ENCODE assay signal across 11 cellular contexts in the genomic region with DNA sequence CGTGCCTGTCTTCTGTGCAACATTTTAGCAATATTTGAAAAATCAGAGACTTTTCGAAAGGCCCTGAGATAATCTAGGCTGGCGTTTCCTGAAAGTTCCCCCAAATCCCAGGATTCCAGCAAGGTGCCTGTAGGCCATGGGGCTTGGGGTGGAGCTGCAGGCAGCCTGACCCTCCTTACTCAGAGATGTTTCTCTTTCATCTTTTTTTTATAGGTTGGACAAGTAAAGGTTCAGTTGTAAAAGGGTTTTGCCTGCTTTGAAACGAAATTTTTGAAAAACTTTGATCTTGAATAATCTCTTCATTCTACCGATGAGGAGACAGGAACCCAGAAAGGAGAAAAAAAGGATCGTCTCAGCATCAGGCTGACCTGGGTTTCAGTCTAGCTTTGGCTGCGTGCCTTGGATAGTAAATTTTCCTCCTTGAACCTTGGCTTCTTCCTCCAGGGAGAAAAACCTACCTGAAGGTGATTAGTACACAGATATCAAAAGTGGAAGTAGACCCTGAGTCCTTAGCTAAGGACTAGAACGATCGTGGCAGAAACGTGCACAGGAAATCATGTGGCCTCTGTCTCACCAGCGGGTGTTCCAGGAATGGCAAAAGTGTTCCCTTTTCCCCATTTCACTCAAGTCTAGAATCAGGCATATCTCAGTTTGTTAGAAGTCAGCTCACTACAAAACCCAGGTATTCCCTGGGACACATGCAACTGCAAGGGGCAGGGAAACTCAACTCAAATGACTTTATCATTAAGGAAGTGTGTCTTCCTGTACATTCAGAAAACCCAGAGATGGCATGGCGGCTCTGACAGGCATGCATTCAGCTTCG.
DNase-seq lines count a peak whose midpoint lies in the region; ATAC-seq and TF ChIP-seq lines count a peak whose summit lies in the region.
"Had no signal": no experiment of that assay in that cellular context is flagged by ENCODE, and none has a peak within 500 bp of the region (broad histone marks: within the 10 kb centered on the region; RNA-seq: fewer than 3 reads in every experiment).

No MANE protein-coding gene starts in this region.

- peaks cover 8% of the 10 kb centered on the region; the same call in 1 of the 2 replicates for H3K4me1 ChIP-seq in MM.1S (ENCODE audit: low read length)
- H3K4me1 ChIP-seq: HAP-1 had no signal

- no peaks in the 10 kb centered on the region for H3K36me3 ChIP-seq in MM.1S (replicated peaks; ENCODE audit: insufficient read depth, low read length)
- H3K36me3 ChIP-seq: HAP-1 had no signal

- no peaks in the 10 kb centered on the region for H3K36me3 Mint-ChIP-seq in CD4-positive, alpha-beta T cell (ENCODE audit: low read depth)
- H3K36me3 Mint-ChIP-seq in activated naive CD4-positive, alpha-beta T cell treated with anti-CD3 and anti-CD28 coated beads for 36 hours (ENCODE audit: low read depth) = no peaks in the 10 kb centered on the region
- no peaks in the 10 kb centered on the region for H3K36me3 Mint-ChIP-seq in natural killer cell treated with Interleukin-12 subunit alpha and Interleukin-12 subunit beta and Interleukin-15 and Interleukin-18, amount 100 ng/mL, for 72 hours
- no peaks in the 10 kb centered on the region for H3K36me3 Mint-ChIP-seq in HFFc6 (ENCODE audit: low read depth)

- H4K20me1 ChIP-seq in MM.1S (ENCODE audit: insufficient read depth, low read length) = no peaks in the 10 kb centered on the region

- peak overlapping the region; percentile 40 for H3K4me3 ChIP-seq in MM.1S (ENCODE audit: low read length)
- H3K4me3 ChIP-seq: HAP-1 had no signal

- H3K4me3 Mint-ChIP-seq in CD4-positive, alpha-beta T cell = peak overlapping the region; percentile 80
- peak overlapping the region; percentile 34 for H3K4me3 Mint-ChIP-seq in activated naive CD4-positive, alpha-beta T cell treated with anti-CD3 and anti-CD28 coated beads for 36 hours
- H3K4me3 Mint-ChIP-seq in natural killer cell treated with Interleukin-12 subunit alpha and Interleukin-12 subunit beta and Interleukin-15 and Interleukin-18, amount 100 ng/mL, for 72 hours = peak overlapping the region; percentile 54
- no peak overlapping the region for H3K4me3 Mint-ChIP-seq in HFFc6

- intact Hi-C loops in CD4-positive, alpha-beta T cell (cut with DNase I, micrococcal nuclease) = loop anchor here in 1 of 2 experiments (10.0 kb wide), 1 partner anchor 53 kb away; no protein-coding TSS in a partner anchor
- intact Hi-C loops in activated naive CD4-positive, alpha-beta T cell treated with anti-CD3 and anti-CD28 coated beads for 36 hours (cut with micrococcal nuclease) = loop anchor here (1.0 to 2.0 kb wide), 2 partner anchors 44 to 191 kb away; partner anchors contain the start of gene CEBPB

- H3K27ac Mint-ChIP-seq in CD4-positive, alpha-beta T cell = peak overlapping the region; percentile 90
- peak overlapping the region; percentile 75 for H3K27ac Mint-ChIP-seq in activated naive CD4-positive, alpha-beta T cell treated with anti-CD3 and anti-CD28 coated beads for 36 hours
- peak overlapping the region; percentile 51 to 86 for H3K27ac Mint-ChIP-seq in natural killer cell treated with Interleukin-12 subunit alpha and Interleukin-12 subunit beta and Interleukin-15 and Interleukin-18, amount 100 ng/mL, for 72 hours
- H3K27ac Mint-ChIP-seq in HFFc6 = no peak overlapping the region

- peak overlapping the region; percentile 20; the same call in 1 of the 2 replicates for H3K9ac ChIP-seq in MM.1S (ENCODE audit: low read length)

- CTCF ChIA-PET in CD4-positive, alpha-beta T cell (lab: Charles Lee) = interaction anchor here (0.6 kb wide), 1 partner anchor 27 kb away, joined by 3 read pairs; no protein-coding TSS in a partner anchor
- CTCF ChIA-PET in activated naive CD4-positive, alpha-beta T cell treated with anti-CD3 and anti-CD28 coated beads for 36 hours (lab: Charles Lee) = interaction anchor here (1.6 kb wide), 1 partner anchor 42 kb away, joined by 3 read pairs; no protein-coding TSS in a partner anchor

- H2AFZ ChIP-seq in MM.1S (ENCODE audit: low read length) = peak overlapping the region; percentile 57

- no peaks in the 10 kb centered on the region for H3K9me3 ChIP-seq in CD4-positive, alpha-beta T cell (ENCODE audit: control insufficient read depth, low read length)
- no peaks in the 10 kb centered on the region for H3K9me3 ChIP-seq in MM.1S (replicated peaks; ENCODE audit: insufficient read depth, low read length)
- H3K9me3 ChIP-seq: HAP-1 had no signal

- no peaks in the 10 kb centered on the region for H3K27me3 ChIP-seq in CD4-positive, alpha-beta T cell (ENCODE audit: control insufficient read depth, insufficient read depth, low read length)
- H3K27me3 ChIP-seq in MM.1S (replicated peaks; ENCODE audit: insufficient read depth, low read length) = peaks cover 11% of the 10 kb centered on the region; the same call in 1 of the 2 replicates

- H3K27ac ChIP-seq in CD4-positive, alpha-beta T cell (ENCODE audit: low read depth, low read length) = no peak overlapping the region
- no peak overlapping the region for H3K27ac ChIP-seq in MM.1S (ENCODE audit: low read length)

- H3F3A ChIP-seq in MM.1S (ENCODE audit: insufficient read depth, low read length) = no peaks in the 10 kb centered on the region

- no peaks in the 10 kb centered on the region for H3K9me3 Mint-ChIP-seq in CD4-positive, alpha-beta T cell
- no peaks in the 10 kb centered on the region for H3K9me3 Mint-ChIP-seq in activated naive CD4-positive, alpha-beta T cell treated with anti-CD3 and anti-CD28 coated beads for 36 hours
- H3K9me3 Mint-ChIP-seq in natural killer cell treated with Interleukin-12 subunit alpha and Interleukin-12 subunit beta and Interleukin-15 and Interleukin-18, amount 100 ng/mL, for 72 hours = peaks cover 3% of the 10 kb centered on the region
- H3K9me3 Mint-ChIP-seq in HFFc6 = no peaks in the 10 kb centered on the region

- no peak for ATAC-seq in CD4-positive, alpha-beta T cell (ENCODE audit: poor library complexity)
- ATAC-seq in natural killer cell treated with Interleukin-12 subunit alpha and Interleukin-12 subunit beta and Interleukin-15 and Interleukin-18, amount 100 ng/mL, for 72 hours = no peak
- no peak for ATAC-seq in HG02885 (IDR thresholded peaks at IDR 0.05; ENCODE audit: poor library complexity, unreplicated experiment)

- peaks cover 60% of the 10 kb centered on the region for H3K4me1 Mint-ChIP-seq in CD4-positive, alpha-beta T cell (ENCODE audit: low read depth)
- peaks cover 46% of the 10 kb centered on the region for H3K4me1 Mint-ChIP-seq in activated naive CD4-positive, alpha-beta T cell treated with anti-CD3 and anti-CD28 coated beads for 36 hours (ENCODE audit: low read depth)
- H3K4me1 Mint-ChIP-seq in natural killer cell treated with Interleukin-12 subunit alpha and Interleukin-12 subunit beta and Interleukin-15 and Interleukin-18, amount 100 ng/mL, for 72 hours (ENCODE audit: low read depth in 2 of 2) = peaks cover 68 to 78% of the 10 kb centered on the region in 2 donors
- H3K4me1 Mint-ChIP-seq in HFFc6 (ENCODE audit: low read depth) = peaks cover 44% of the 10 kb centered on the region

- no peaks in the 10 kb centered on the region for H3K79me2 ChIP-seq in MM.1S (ENCODE audit: low read length)

- POLR2A ChIA-PET in CD4-positive, alpha-beta T cell (lab: Charles Lee) = interaction anchor here (0.6 to 0.7 kb wide), 2 partner anchors 128 to 154 kb away, joined by 3 read pairs; partner anchors contain the start of gene PTPN1

- peak overlapping the region; percentile 81 for H3K4me2 ChIP-seq in MM.1S (ENCODE audit: low read depth, low read length)

- H3K9me2 ChIP-seq in MM.1S (replicated peaks; ENCODE audit: insufficient read depth, low read length) = no peaks in the 10 kb centered on the region

- TF ChIP-seq CTCF in CD4-positive, alpha-beta T cell (IDR thresholded peaks at IDR 0.05) = no peak
- TF ChIP-seq CTCF in MM.1S (IDR thresholded peaks at IDR 0.05; ENCODE audit: low read length) = no peak
- TF ChIP-seq CTCF in HFFc6 (IDR thresholded peaks at IDR 0.05) = no peak

- H3K27me3 Mint-ChIP-seq in CD4-positive, alpha-beta T cell = no peaks in the 10 kb centered on the region
- no peaks in the 10 kb centered on the region for H3K27me3 Mint-ChIP-seq in activated naive CD4-positive, alpha-beta T cell treated with anti-CD3 and anti-CD28 coated beads for 36 hours (ENCODE audit: low read depth)
- H3K27me3 Mint-ChIP-seq in natural killer cell treated with Interleukin-12 subunit alpha and Interleukin-12 subunit beta and Interleukin-15 and Interleukin-18, amount 100 ng/mL, for 72 hours = peaks cover 5 to 6% of the 10 kb centered on the region in 2 donors
- H3K27me3 Mint-ChIP-seq in HFFc6 (ENCODE audit: insufficient read depth) = peaks cover 5% of the 10 kb centered on the region

- DNase-seq in CD4-positive, alpha-beta T cell = peak in 1 of 10 experiments; percentile 6
- peak; percentile 33 for DNase-seq in MM.1S
- DNase-seq in activated naive CD4-positive, alpha-beta T cell treated with anti-CD3 and anti-CD28 coated beads for 36 hours = peak; percentile 55
- no peak for DNase-seq in natural killer cell treated with Interleukin-12 subunit alpha and Interleukin-12 subunit beta and Interleukin-15 and Interleukin-18, amount 100 ng/mL, for 72 hours (ENCODE audit: low spot score)
- DNase-seq in NCI-H526 (lab: John Stamatoyannopoulos, UW) = no peak
- DNase-seq in HFFc6 = no peak
- DNase-seq in HUDEP-2 (lab: John Stamatoyannopoulos, UW; ENCODE audit: unreplicated experiment in 76 of 76) = no peak
- DNase-seq: DMS53, NCI-H2081 had no signal

Comparison
In these comparisons a context has a peak if more than half of its experiments do, and no peak if none do; other contexts are left out.
1. DNase-seq: peak in MM.1S (single experiment) and activated naive CD4-positive, alpha-beta T cell treated with anti-CD3 and anti-CD28 coated beads for 36 hours (single experiment); none in natural killer cell treated with Interleukin-12 subunit alpha and Interleukin-12 subunit beta and Interleukin-15 and Interleukin-18, amount 100 ng/mL, for 72 hours (single experiment), NCI-H526 (0 of 2), HFFc6 (single experiment) and HUDEP-2 (0 of 76).